11 cellular contexts compared by ENCODE assay signal in the genomic region with DNA sequence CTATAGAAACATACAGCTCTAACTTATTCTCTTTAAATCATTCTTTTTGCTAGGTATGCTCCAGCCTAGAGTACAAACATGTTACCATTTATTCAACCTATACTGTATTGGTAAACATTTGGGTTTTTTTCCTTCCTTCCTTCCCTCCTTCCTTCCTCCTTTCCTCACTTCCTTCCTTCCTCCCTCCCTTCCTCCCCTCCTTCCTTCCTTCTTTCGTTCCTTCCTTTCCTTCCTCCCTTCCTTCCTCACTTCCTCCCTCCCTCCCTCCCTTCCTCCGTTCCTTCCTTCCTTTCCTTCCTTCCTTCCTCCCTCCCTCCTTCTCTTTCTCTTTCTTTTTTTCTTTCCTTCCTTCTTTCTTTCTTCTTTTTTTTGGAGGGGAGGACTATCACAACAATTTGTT.
"Had no signal": no experiment of that assay in that cellular context is flagged by ENCODE, and none has a peak within 500 bp of the region (broad histone marks: within the 10 kb centered on the region; RNA-seq: fewer than 3 reads in every experiment).

No MANE protein-coding gene starts in this region.

- H3K9ac ChIP-seq: GM23248 had no signal

- DNase-seq: GM23248, GOT3, H7, H9, HCEC 1CT, HFFc6 had no signal

- H3K4me3 ChIP-seq: GM23248, GM23338, HAP-1 had no signal

- H2AFZ ChIP-seq: GM23248, GM23338 had no signal

- H3K4me2 ChIP-seq: GM23338 had no signal

- H3K9me3 ChIP-seq: HAP-1 had no signal

- ATAC-seq: GM23338, HCT116 had no signal

- H3K27ac ChIP-seq: GM23248 had no signal

- H3K36me3 ChIP-seq: HAP-1 had no signal

- FAIRE-seq: H1, H54 had no signal

- H3K4me1 ChIP-seq: HAP-1 had no signal
